23 cellular contexts compared by ENCODE assay signal in genomic region chr11:113073290-113073953, GRCh38.
"Had no signal": no experiment of that assay in that cellular context is flagged by ENCODE, and none has a peak within 500 bp of the region (broad histone marks: within the 10 kb centered on the region; RNA-seq: fewer than 3 reads in every experiment).

No MANE protein-coding gene starts in this region.

- H3K4me3 Mint-ChIP-seq: immature natural killer cell; mesothelial cell of epicardium; naive thymus-derived CD8-positive, alpha-beta T cell; stimulated activated memory B cell treated with anti-CD40 and anti-IgM and Interleukin-4, amounts not matched to agents 10 μg/mL and 1 μg/mL and 100 μg/mL, for 72 hours; stimulated activated naive CD8-positive, alpha-beta T cell treated with anti-CD3 and anti-CD28 coated beads, Interleukin-15, Interleukin-2, amounts not matched to agents 100 ng/mL and 50 ng/mL, for 24 hours had no signal

- H3K9me3 Mint-ChIP-seq: immature natural killer cell; mesothelial cell of epicardium; naive thymus-derived CD8-positive, alpha-beta T cell; stimulated activated memory B cell treated with anti-CD40 and anti-IgM and Interleukin-4, amounts not matched to agents 10 μg/mL and 1 μg/mL and 100 μg/mL, for 72 hours; stimulated activated naive CD8-positive, alpha-beta T cell treated with anti-CD3 and anti-CD28 coated beads, Interleukin-15, Interleukin-2, amounts not matched to agents 100 ng/mL and 50 ng/mL, for 24 hours had no signal

- H3K27ac ChIP-seq: coronary artery, ovary, psoas muscle, thoracic aorta, tibial nerve, upper lobe of left lung had no signal

- H3K27ac Mint-ChIP-seq: mesothelial cell of epicardium; naive thymus-derived CD8-positive, alpha-beta T cell; stimulated activated memory B cell treated with anti-CD40 and anti-IgM and Interleukin-4, amounts not matched to agents 10 μg/mL and 1 μg/mL and 100 μg/mL, for 72 hours; stimulated activated naive CD8-positive, alpha-beta T cell treated with anti-CD3 and anti-CD28 coated beads, Interleukin-15, Interleukin-2, amounts not matched to agents 100 ng/mL and 50 ng/mL, for 24 hours had no signal

- DNase-seq: dermis blood vessel endothelial cell; effector memory CD4-positive, alpha-beta T cell; hypothalamus; immature natural killer cell; islet precursor cell; kidney glomerular epithelial cell; mesenchymal stem cell; mucosa of descending colon; naive thymus-derived CD8-positive, alpha-beta T cell; occipital lobe; ovary; posterior cingulate gyrus; psoas muscle; retina; stimulated activated CD4-positive, alpha-beta T cell treated with anti-CD3 and anti-CD28 coated beads, Interleukin-4, amount 100 ng/mL, for 4 hours; upper lobe of left lung had no signal

- ATAC-seq: mucosa of descending colon; naive thymus-derived CD8-positive, alpha-beta T cell; psoas muscle; sciatic nerve; stimulated activated memory B cell treated with anti-CD40 and anti-IgM and Interleukin-4, amounts not matched to agents 10 μg/mL and 1 μg/mL and 100 μg/mL, for 72 hours had no signal

- H3K36me3 Mint-ChIP-seq: mesothelial cell of epicardium; naive thymus-derived CD8-positive, alpha-beta T cell; stimulated activated memory B cell treated with anti-CD40 and anti-IgM and Interleukin-4, amounts not matched to agents 10 μg/mL and 1 μg/mL and 100 μg/mL, for 72 hours had no signal

- H3K4me1 ChIP-seq: psoas muscle, tibial nerve, upper lobe of left lung had no signal

- H3K9me3 ChIP-seq: mucosa of descending colon, ovary, psoas muscle, thoracic aorta, tibial nerve, upper lobe of left lung had no signal

- H3K36me3 ChIP-seq: ovary, thoracic aorta, tibial nerve, upper lobe of left lung had no signal

- H3K4me3 ChIP-seq: coronary artery, mucosa of descending colon, ovary, psoas muscle, thoracic aorta, tibial nerve, upper lobe of left lung had no signal

- H3K27me3 ChIP-seq: ovary, tibial nerve, upper lobe of left lung had no signal

- H3K27me3 Mint-ChIP-seq: naive thymus-derived CD8-positive, alpha-beta T cell; stimulated activated memory B cell treated with anti-CD40 and anti-IgM and Interleukin-4, amounts not matched to agents 10 μg/mL and 1 μg/mL and 100 μg/mL, for 72 hours; stimulated activated naive CD8-positive, alpha-beta T cell treated with anti-CD3 and anti-CD28 coated beads, Interleukin-15, Interleukin-2, amounts not matched to agents 100 ng/mL and 50 ng/mL, for 24 hours had no signal

- H3K4me1 Mint-ChIP-seq: mesothelial cell of epicardium; naive thymus-derived CD8-positive, alpha-beta T cell; stimulated activated memory B cell treated with anti-CD40 and anti-IgM and Interleukin-4, amounts not matched to agents 10 μg/mL and 1 μg/mL and 100 μg/mL, for 72 hours had no signal
